Comparison of ENCODE assay signal across 20 cellular contexts in genomic region chr7:26001662-26002244, GRCh38.
A peak's percentile ranks its signal among the peaks of the same experiment; 100 is the strongest.
DNase-seq lines count a peak whose midpoint lies in the region; ATAC-seq, FAIRE-seq and TF ChIP-seq lines count a peak whose summit lies in the region.
"Had no signal": no experiment of that assay in that cellular context is flagged by ENCODE, and none has a peak within 500 bp of the region (broad histone marks: within the 10 kb centered on the region; RNA-seq: fewer than 3 reads in every experiment).

No MANE protein-coding gene starts in this region.

- H3K56ac ChIP-seq in H1 (replicated peaks; ENCODE audit: insufficient read length, low read depth, low read length), result no peak overlapping the region

- H3K9me3 Mint-ChIP-seq in nephron progenitor cell (no peaks in the 10 kb centered on the region), osteocyte (ENCODE audit: unreplicated experiment) (no peaks in the 10 kb centered on the region)

- H3K79me1 ChIP-seq in H1 (ENCODE audit: low read depth, low read length), result no peaks in the 10 kb centered on the region

- no peak overlapping the region for H3K23ac ChIP-seq in H1 (ENCODE audit: insufficient read length)

- H2BK12ac ChIP-seq in H1 (ENCODE audit: low read depth, low read length), result no peak overlapping the region

- POLR2A ChIA-PET in HEK293 (lab: Yijun Ruan, JAX) (no interaction called here), H1 (lab: Charles Lee; ENCODE audit: partially characterized antibody) (interaction anchor here (1.2 kb wide), 1 partner anchor 20 kb away, joined by 4 read pairs; no protein-coding TSS in a partner anchor)

- H3K14ac ChIP-seq in H1 (ENCODE audit: insufficient read length), result no peak overlapping the region

- H3K4ac ChIP-seq in H1 (replicated peaks; ENCODE audit: insufficient read length, low read depth, low read length), result no peak overlapping the region

- H2BK120ac ChIP-seq in H1 (replicated peaks; ENCODE audit: low read depth, low read length), result no peak overlapping the region

- no peak overlapping the region for H2BK5ac ChIP-seq in H1 (ENCODE audit: low read depth, low read length)

- FAIRE-seq in H1 (lab: Jason Lieb, UNC), result no peak
- FAIRE-seq: GM12878, RCC 7860 had no signal

- H3K27ac ChIP-seq in HEK293 (ENCODE audit: extremely low read depth, low read depth, low read length), result no peak overlapping the region
- H3K27ac ChIP-seq in H1 (ENCODE audit: low read depth, low read length), result no peak overlapping the region
- H3K27ac ChIP-seq: SJCRH30 had no signal

- TF ChIP-seq CTCF in HEK293 (tag by site-specific recombination; IDR thresholded peaks at IDR 0.05), result no peak
- TF ChIP-seq CTCF in H1 (IDR thresholded peaks at IDR 0.05; ENCODE audit: control extremely low read depth in 1 of 3, insufficient read depth in 1 of 3, low read depth in 1 of 3, low read length in 3 of 3), result no peak
- no peak for TF ChIP-seq CTCF in nephron progenitor cell (IDR thresholded peaks at IDR 0.05)
- TF ChIP-seq CTCF in osteocyte (IDR thresholded peaks at IDR 0.05), result no peak

- H3K4me3 Mint-ChIP-seq in nephron progenitor cell (no peak overlapping the region), osteocyte (ENCODE audit: unreplicated experiment) (no peak overlapping the region)
- H3K4me3 Mint-ChIP-seq: CD4-positive, CD25-positive, alpha-beta regulatory T cell had no signal

- WGBS in H1 (ENCODE audit: extremely low coverage in 1 of 2, insufficient coverage in 1 of 2, insufficient read length in 1 of 2, insufficient replicate concordance in 2 of 2, low coverage in 1 of 2, low lambda C conversion rate in 2 of 2, missing lambda C conversion rate in 1 of 2), 2 experiments, result 78% methylated on average over 5 of the region's 5 CpGs; no CpG with 5 or more reads in 1 of the 2 experiments

- TF ChIP-seq EP300 in H1 (IDR thresholded peaks at IDR 0.05; ENCODE audit: borderline replicate concordance in 1 of 2, low read depth in 2 of 2, low read length in 2 of 2), result no peak

- H3K27me3 ChIP-seq in H1 (replicated peaks in 1 of 4; ENCODE audit: control insufficient read depth in 3 of 4, extremely low read depth in 1 of 4, insufficient read depth in 3 of 4, low read length in 3 of 4), result no peaks in the 10 kb centered on the region; a peak in 2 of 7 replicates
- H3K27me3 ChIP-seq: SJCRH30 had no signal

- H3K4me1 Mint-ChIP-seq in nephron progenitor cell (peaks cover 10% of the 10 kb centered on the region), osteocyte (ENCODE audit: unreplicated experiment) (no peaks in the 10 kb centered on the region)
- H3K4me1 Mint-ChIP-seq: CD4-positive, CD25-positive, alpha-beta regulatory T cell had no signal

- no peak overlapping the region for H4K8ac ChIP-seq in H1 (ENCODE audit: extremely low read depth, insufficient read depth, low read length)

- no peak for TF ChIP-seq RAD21 in H1 (IDR thresholded peaks at IDR 0.05 in 1 of 2, conservative IDR thresholded peaks at IDR 0.05 in 1 of 2; ENCODE audit: low read depth in 2 of 2, low read length in 2 of 2)

- DNase-seq in H1 (ENCODE audit: low read depth in 1 of 2, low spot score in 2 of 2) (no peak), nephron progenitor cell (no peak), activated gamma-delta T cell treated with Interleukin-2 at 50 U/mL for 16 hours (no peak), NCI-H146 treated with DMSO at 0.1 percent for 48 hours (lab: John Stamatoyannopoulos, UW; ENCODE audit: unreplicated experiment) (no peak), osteocyte (ENCODE audit: extremely low spot score, unreplicated experiment) (no peak)
- DNase-seq: CD4-positive, CD25-positive, alpha-beta regulatory T cell; DMS79 treated with DMSO at 0.1 percent for 48 hours; GOT3; NCI-H1105 treated with DMSO at 0.1 percent for 48 hours; NCI-H1694; NCI-H2081 treated with DMSO at 0.1 percent for 48 hours; NCI-H446 treated with DMSO at 0.1 percent for 48 hours; NCI-H526 treated with DMSO at 0.1 percent for 48 hours; OCI-M1; SJCRH30; T-helper 1 cell had no signal

- 0 out of 2 replicates have a peak overlapping the region, but pooled peaks have one; percentile 61 for H2AFZ ChIP-seq in H1 (ENCODE audit: low read length)

- no peak for TF ChIP-seq POLR2A in H1 (IDR thresholded peaks at IDR 0.05; ENCODE audit: control extremely low read depth in 1 of 2, low read depth in 2 of 2, low read length in 2 of 2)

- no peak for ATAC-seq in HG03565 (IDR thresholded peaks at IDR 0.05; ENCODE audit: unreplicated experiment)
- ATAC-seq: GM12878 had no signal

- no peak overlapping the region for H2BK20ac ChIP-seq in H1 (ENCODE audit: low read length)

- H3K36me3 ChIP-seq in HEK293 (ENCODE audit: control insufficient read depth in 2 of 2, insufficient read depth in 1 of 2, low read length in 2 of 2) (no peaks in the 10 kb centered on the region), H1 (ENCODE audit: control insufficient read depth in 2 of 4, insufficient read depth in 4 of 4, low read length in 3 of 4) (no peaks in the 10 kb centered on the region)
- H3K36me3 ChIP-seq: SJCRH30 had no signal

- no peaks in the 10 kb centered on the region for H3K23me2 ChIP-seq in H1 (ENCODE audit: low read depth, low read length)

- CTCF ChIA-PET in HEK293 (lab: Yijun Ruan, JAX), result interaction anchor here (1.3 kb wide), 1 partner anchor 105 kb away, joined by 3 read pairs; no protein-coding TSS in a partner anchor
- CTCF ChIA-PET in H1 (lab: Charles Lee; ENCODE audit: partially characterized antibody), result no interaction called here

- H2BK15ac ChIP-seq in H1 (ENCODE audit: low read length), result no peak overlapping the region

- no peaks in the 10 kb centered on the region for H3K4me1 ChIP-seq in HEK293 (ENCODE audit: control insufficient read depth, insufficient read depth, low read length)
- H3K4me1 ChIP-seq in H1 (replicated peaks in 1 of 4; ENCODE audit: control insufficient read depth in 3 of 4, insufficient read depth in 4 of 4, low read length in 3 of 4), result no peaks in the 10 kb centered on the region
- H3K4me1 ChIP-seq: SJCRH30 had no signal

- H3K4me3 ChIP-seq in HEK293 (ENCODE audit: low read depth, low read length), result no peak overlapping the region
- H3K4me3 ChIP-seq in H1 (ENCODE audit: extremely low read depth in 1 of 4, insufficient read depth in 2 of 4, low read depth in 3 of 4, low read length in 4 of 4), result no peak overlapping the region
- H3K4me3 ChIP-seq: GM12878, SJCRH30 had no signal

- no peak overlapping the region for H3K4me2 ChIP-seq in H1 (ENCODE audit: insufficient read depth in 1 of 2, low read depth in 2 of 2, low read length in 2 of 2)

- H3K27me3 Mint-ChIP-seq in nephron progenitor cell (ENCODE audit: low read depth, poor library complexity) (peaks cover 9% of the 10 kb centered on the region), osteocyte (ENCODE audit: unreplicated experiment) (no peaks in the 10 kb centered on the region)

- no peak overlapping the region for H4K5ac ChIP-seq in H1 (ENCODE audit: insufficient read length, low read depth, low read length)

- H3K18ac ChIP-seq in H1 (ENCODE audit: extremely low read depth, low read length), result no peak overlapping the region

- H3K27ac Mint-ChIP-seq in nephron progenitor cell (peak overlapping the region; percentile 64), osteocyte (ENCODE audit: unreplicated experiment) (no peak overlapping the region)
- H3K27ac Mint-ChIP-seq: CD4-positive, CD25-positive, alpha-beta regulatory T cell had no signal

- no peak overlapping the region for H3K9ac ChIP-seq in H1 (replicated peaks in 1 of 4; ENCODE audit: extremely low read depth in 1 of 4, low read depth in 3 of 4, low read length in 3 of 4)

- H2AK5ac ChIP-seq in H1 (ENCODE audit: low read depth, low read length), result no peak overlapping the region

- H3K9me3 ChIP-seq in HEK293 (ENCODE audit: control insufficient read depth, insufficient read depth, low read depth, low read length) (no peaks in the 10 kb centered on the region), H1 (ENCODE audit: insufficient read depth in 2 of 2, low read depth in 1 of 2, low read length in 1 of 2) (no peaks in the 10 kb centered on the region)
- H3K9me3 ChIP-seq: SJCRH30 had no signal

- H3K36me3 Mint-ChIP-seq in nephron progenitor cell (ENCODE audit: low read depth), result no peaks in the 10 kb centered on the region
- no peaks in the 10 kb centered on the region for H3K36me3 Mint-ChIP-seq in osteocyte (ENCODE audit: unreplicated experiment)
- H3K36me3 Mint-ChIP-seq: CD4-positive, CD25-positive, alpha-beta regulatory T cell had no signal

- no peak overlapping the region for H4K91ac ChIP-seq in H1 (replicated peaks; ENCODE audit: insufficient read length, low read length)

- no peaks in the 10 kb centered on the region for H3K79me2 ChIP-seq in H1 (ENCODE audit: control insufficient read depth in 1 of 2, insufficient read depth in 2 of 2, low read length in 2 of 2)

- H4K20me1 ChIP-seq in H1 (replicated peaks in 1 of 2; ENCODE audit: control insufficient read depth in 1 of 2, insufficient read depth in 2 of 2, low read length in 2 of 2), result no peaks in the 10 kb centered on the region

TF ChIP-seq in HEK293, 187 proteins besides CTCF, POLR2A, EP300 and RAD21 (continues in another document):
- TF ChIP-seq ZNF600 (tag by site-specific recombination; IDR thresholded peaks at IDR 0.05), result peak; percentile 57
- TF ChIP-seq ZNF18 (tag by site-specific recombination; IDR thresholded peaks at IDR 0.05), result no peak

TF ChIP-seq in H1, 55 proteins besides CTCF, POLR2A, EP300 and RAD21 (continues in another document):
- no peak for TF ChIP-seq HDAC6 (IDR thresholded peaks at IDR 0.05; ENCODE audit: low read depth, low read length)
- TF ChIP-seq MAX (IDR thresholded peaks at IDR 0.05), result no peak
- TF ChIP-seq TAF1 (IDR thresholded peaks at IDR 0.05; ENCODE audit: low read depth, low read length), result no peak
- TF ChIP-seq ATF2 (IDR thresholded peaks at IDR 0.05; ENCODE audit: low read length), result no peak
- no peak for TF ChIP-seq CHD2 (IDR thresholded peaks at IDR 0.05; ENCODE audit: low read length)
- TF ChIP-seq CBX8 (IDR thresholded peaks at IDR 0.05; ENCODE audit: borderline replicate concordance, low read depth, low read length), result no peak
- TF ChIP-seq TCF12 (IDR thresholded peaks at IDR 0.05; ENCODE audit: low read depth, low read length), result no peak
- no peak for TF ChIP-seq GTF2F1 (IDR thresholded peaks at IDR 0.05; ENCODE audit: borderline replicate concordance, low read depth, low read length)
